In the genomic region with DNA sequence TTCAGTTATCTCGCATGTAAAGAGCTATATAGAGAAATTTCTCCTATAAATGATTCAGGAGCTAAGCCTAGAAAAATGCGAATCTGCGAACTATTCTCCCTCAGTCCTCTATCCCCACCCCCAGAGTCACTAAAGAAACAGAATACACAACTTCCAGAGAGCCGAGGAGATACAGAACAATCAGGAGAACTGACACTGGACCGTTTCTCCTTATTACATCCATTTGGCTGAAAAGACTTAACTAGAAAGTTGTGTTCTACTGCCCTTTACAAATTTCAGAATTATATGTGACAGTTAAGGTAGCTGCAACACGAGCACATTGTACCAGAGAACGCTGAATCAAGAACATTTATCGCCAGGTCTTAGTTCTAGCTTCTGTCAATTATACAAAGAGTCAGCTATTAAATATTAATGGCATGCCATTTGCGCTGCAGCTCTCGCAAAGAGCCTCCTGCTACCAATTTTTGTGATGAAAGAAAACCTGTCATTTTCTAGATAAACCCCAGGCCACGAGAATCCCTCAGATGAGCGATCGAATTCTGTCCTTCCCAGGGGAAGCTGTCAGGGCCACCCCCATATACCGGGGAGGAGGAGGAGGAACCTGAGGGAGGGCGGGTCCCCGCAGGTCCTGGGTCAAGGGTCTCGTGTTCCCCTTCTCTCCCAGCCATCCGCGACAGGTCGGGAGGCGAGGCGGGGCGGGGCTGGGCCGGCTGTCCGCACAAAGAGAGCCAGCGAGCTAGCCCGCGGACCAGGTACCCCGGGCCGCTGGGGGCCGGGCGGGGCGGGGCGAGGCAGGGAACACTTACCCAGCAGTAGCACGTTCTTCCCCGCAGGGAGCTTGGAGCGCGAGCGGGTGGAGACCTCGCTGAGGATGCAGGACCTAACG, we compare ENCODE assay signal across 1 cellular context.
TF ChIP-seq lines count a peak whose summit lies in the region.

No MANE protein-coding gene starts in this region.

TF ChIP-seq in HepG2, 621 proteins besides CTCF, POLR2A, EP300 and RAD21 (continued from another document and continues in another):
- TF ChIP-seq ZNF780A (CRISPR knock-in tag; IDR thresholded peaks at IDR 0.05) (no peak), RFX3 (CRISPR knock-in tag; IDR thresholded peaks at IDR 0.05) (no peak), KDM4B (CRISPR knock-in tag; IDR thresholded peaks at IDR 0.05) (no peak), HDAC1 (CRISPR knock-in tag; IDR thresholded peaks at IDR 0.05) (peak; percentile 61), STAT6 (CRISPR knock-in tag; IDR thresholded peaks at IDR 0.05; ENCODE audit: borderline replicate concordance) (no peak), ZNF816 (CRISPR knock-in tag; IDR thresholded peaks at IDR 0.05; ENCODE audit: borderline replicate concordance) (no peak), ZNF160 (CRISPR knock-in tag; IDR thresholded peaks at IDR 0.05) (no peak), CSRNP2 (CRISPR knock-in tag; conservative IDR thresholded peaks at IDR 0.05; ENCODE audit: low read depth) (no peak), SMYD3 (CRISPR knock-in tag; IDR thresholded peaks at IDR 0.05) (no peak), ZKSCAN5 (CRISPR knock-in tag; IDR thresholded peaks at IDR 0.05) (no peak), GFI1 (CRISPR knock-in tag; IDR thresholded peaks at IDR 0.05; ENCODE audit: borderline replicate concordance) (no peak), ZBTB26 (CRISPR knock-in tag; IDR thresholded peaks at IDR 0.05; ENCODE audit: borderline replicate concordance) (no peak), THAP11 (CRISPR knock-in tag; IDR thresholded peaks at IDR 0.05) (no peak; the same call in 1 of the 2 replicates), ESRRA (CRISPR knock-in tag; IDR thresholded peaks at IDR 0.05; ENCODE audit: low read depth) (no peak; the same call in 1 of the 2 replicates), ZGPAT (CRISPR knock-in tag; IDR thresholded peaks at IDR 0.05) (0 out of 2 replicates have a peak, but pooled peaks have one; percentile 8), NFE2L2 (IDR thresholded peaks at IDR 0.05; ENCODE audit: low read length) (no peak), TP53 (CRISPR knock-in tag; conservative IDR thresholded peaks at IDR 0.05) (no peak), ZNF224 (CRISPR knock-in tag; IDR thresholded peaks at IDR 0.05) (no peak), GLMP (CRISPR knock-in tag; IDR thresholded peaks at IDR 0.05; ENCODE audit: borderline replicate concordance) (no peak), ZKSCAN8 (CRISPR knock-in tag; IDR thresholded peaks at IDR 0.05; ENCODE audit: borderline replicate concordance) (no peak), EHMT2 (IDR thresholded peaks at IDR 0.05; ENCODE audit: borderline replicate concordance, low read depth, low read length) (no peak), JARID2 (CRISPR knock-in tag; IDR thresholded peaks at IDR 0.05; ENCODE audit: insufficient replicate concordance) (no peak), STAT5B (CRISPR knock-in tag; IDR thresholded peaks at IDR 0.05) (no peak), ZNF569 (CRISPR knock-in tag; IDR thresholded peaks at IDR 0.05; ENCODE audit: borderline replicate concordance) (no peak), HDAC6 (IDR thresholded peaks at IDR 0.05; ENCODE audit: low read depth, low read length) (no peak), CREM (IDR thresholded peaks at IDR 0.05) (no peak), CREM (CRISPR knock-in tag; IDR thresholded peaks at IDR 0.05) (no peak), ZNF644 (CRISPR knock-in tag; IDR thresholded peaks at IDR 0.05; ENCODE audit: low read depth) (no peak)
- TF ChIP-seq, protein P1, sequence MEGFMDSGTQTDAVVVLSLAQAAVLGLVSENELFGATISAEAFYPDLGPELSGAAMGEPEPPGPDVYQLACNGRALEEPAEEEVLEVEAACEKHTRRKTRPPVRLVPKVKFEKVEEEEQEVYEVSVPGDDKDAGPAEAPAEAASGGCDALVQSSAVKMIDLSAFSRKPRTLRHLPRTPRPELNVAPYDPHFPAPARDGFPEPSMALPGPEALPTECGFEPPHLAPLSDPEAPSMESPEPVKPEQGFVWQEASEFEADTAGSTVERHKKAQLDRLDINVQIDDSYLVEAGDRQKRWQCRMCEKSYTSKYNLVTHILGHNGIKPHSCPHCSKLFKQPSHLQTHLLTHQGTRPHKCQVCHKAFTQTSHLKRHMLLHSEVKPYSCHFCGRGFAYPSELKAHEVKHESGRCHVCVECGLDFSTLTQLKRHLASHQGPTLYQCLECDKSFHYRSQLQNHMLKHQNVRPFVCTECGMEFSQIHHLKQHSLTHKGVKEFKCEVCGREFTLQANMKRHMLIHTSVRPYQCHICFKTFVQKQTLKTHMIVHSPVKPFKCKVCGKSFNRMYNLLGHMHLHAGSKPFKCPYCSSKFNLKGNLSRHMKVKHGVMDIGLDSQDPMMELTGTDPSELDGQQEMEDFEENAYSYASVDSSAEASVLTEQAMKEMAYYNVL (CRISPR knock-in tag; IDR thresholded peaks at IDR 0.05; ENCODE audit: borderline replicate concordance), result 0 out of 2 replicates have a peak, but pooled peaks have one; percentile 47
- TF ChIP-seq, protein P2, sequence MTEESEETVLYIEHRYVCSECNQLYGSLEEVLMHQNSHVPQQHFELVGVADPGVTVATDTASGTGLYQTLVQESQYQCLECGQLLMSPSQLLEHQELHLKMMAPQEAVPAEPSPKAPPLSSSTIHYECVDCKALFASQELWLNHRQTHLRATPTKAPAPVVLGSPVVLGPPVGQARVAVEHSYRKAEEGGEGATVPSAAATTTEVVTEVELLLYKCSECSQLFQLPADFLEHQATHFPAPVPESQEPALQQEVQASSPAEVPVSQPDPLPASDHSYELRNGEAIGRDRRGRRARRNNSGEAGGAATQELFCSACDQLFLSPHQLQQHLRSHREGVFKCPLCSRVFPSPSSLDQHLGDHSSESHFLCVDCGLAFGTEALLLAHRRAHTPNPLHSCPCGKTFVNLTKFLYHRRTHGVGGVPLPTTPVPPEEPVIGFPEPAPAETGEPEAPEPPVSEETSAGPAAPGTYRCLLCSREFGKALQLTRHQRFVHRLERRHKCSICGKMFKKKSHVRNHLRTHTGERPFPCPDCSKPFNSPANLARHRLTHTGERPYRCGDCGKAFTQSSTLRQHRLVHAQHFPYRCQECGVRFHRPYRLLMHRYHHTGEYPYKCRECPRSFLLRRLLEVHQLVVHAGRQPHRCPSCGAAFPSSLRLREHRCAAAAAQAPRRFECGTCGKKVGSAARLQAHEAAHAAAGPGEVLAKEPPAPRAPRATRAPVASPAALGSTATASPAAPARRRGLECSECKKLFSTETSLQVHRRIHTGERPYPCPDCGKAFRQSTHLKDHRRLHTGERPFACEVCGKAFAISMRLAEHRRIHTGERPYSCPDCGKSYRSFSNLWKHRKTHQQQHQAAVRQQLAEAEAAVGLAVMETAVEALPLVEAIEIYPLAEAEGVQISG (CRISPR knock-in tag; IDR thresholded peaks at IDR 0.05), result no peak
- TF ChIP-seq, protein P3, sequence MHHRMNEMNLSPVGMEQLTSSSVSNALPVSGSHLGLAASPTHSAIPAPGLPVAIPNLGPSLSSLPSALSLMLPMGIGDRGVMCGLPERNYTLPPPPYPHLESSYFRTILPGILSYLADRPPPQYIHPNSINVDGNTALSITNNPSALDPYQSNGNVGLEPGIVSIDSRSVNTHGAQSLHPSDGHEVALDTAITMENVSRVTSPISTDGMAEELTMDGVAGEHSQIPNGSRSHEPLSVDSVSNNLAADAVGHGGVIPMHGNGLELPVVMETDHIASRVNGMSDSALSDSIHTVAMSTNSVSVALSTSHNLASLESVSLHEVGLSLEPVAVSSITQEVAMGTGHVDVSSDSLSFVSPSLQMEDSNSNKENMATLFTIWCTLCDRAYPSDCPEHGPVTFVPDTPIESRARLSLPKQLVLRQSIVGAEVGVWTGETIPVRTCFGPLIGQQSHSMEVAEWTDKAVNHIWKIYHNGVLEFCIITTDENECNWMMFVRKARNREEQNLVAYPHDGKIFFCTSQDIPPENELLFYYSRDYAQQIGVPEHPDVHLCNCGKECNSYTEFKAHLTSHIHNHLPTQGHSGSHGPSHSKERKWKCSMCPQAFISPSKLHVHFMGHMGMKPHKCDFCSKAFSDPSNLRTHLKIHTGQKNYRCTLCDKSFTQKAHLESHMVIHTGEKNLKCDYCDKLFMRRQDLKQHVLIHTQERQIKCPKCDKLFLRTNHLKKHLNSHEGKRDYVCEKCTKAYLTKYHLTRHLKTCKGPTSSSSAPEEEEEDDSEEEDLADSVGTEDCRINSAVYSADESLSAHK (CRISPR knock-in tag; IDR thresholded peaks at IDR 0.05; ENCODE audit: borderline replicate concordance), result no peak
